Comparison of ENCODE assay signal across 18 cellular contexts in genomic region chr17:35514561-35514960, GRCh38. TPM values are rescaled to one million over a fixed set of nuclear protein-coding genes. Genes with fewer than 3 reads are reported as not detected.
"Had no signal": no experiment of that assay in that cellular context is flagged by ENCODE, and none has a peak within 500 bp of the region (broad histone marks: within the 10 kb centered on the region; RNA-seq: fewer than 3 reads in every experiment).

No MANE protein-coding gene starts in this region.

- H3K9me3 Mint-ChIP-seq: activated naive CD4-positive, alpha-beta T cell treated with anti-CD3 and anti-CD28 coated beads for 36 hours; activated T-helper 17 cell treated with anti-CD3 and anti-CD28 coated beads, Interleukin-2, amount 50 U/mL, for 72 hours; memory B cell had no signal

- H3K4me3 Mint-ChIP-seq: activated CD4-positive, alpha-beta memory T cell treated with anti-CD3 and anti-CD28 coated beads for 36 hours; activated CD4-positive, alpha-beta T cell treated with anti-CD3 and anti-CD28 coated beads for 36 hours; activated naive CD4-positive, alpha-beta T cell treated with anti-CD3 and anti-CD28 coated beads for 36 hours; activated T-helper 17 cell treated with anti-CD3 and anti-CD28 coated beads, Interleukin-2, amount 50 U/mL, for 72 hours; memory B cell had no signal

- DNase-seq: activated CD4-positive, alpha-beta memory T cell treated with anti-CD3 and anti-CD28 coated beads for 36 hours; activated CD4-positive, alpha-beta T cell treated with anti-CD3 and anti-CD28 coated beads for 36 hours; activated CD8-positive, alpha-beta memory T cell treated with anti-CD3 and anti-CD28 coated beads, Interleukin-2, amount 50 U/mL, for 4 hours; activated naive CD4-positive, alpha-beta T cell treated with anti-CD3 and anti-CD28 coated beads for 36 hours; adrenal gland; erythroblast; left lung; mucosa of descending colon; naive thymus-derived CD4-positive, alpha-beta T cell; stimulated activated CD4-positive, alpha-beta T cell treated with anti-CD3 and anti-CD28 coated beads, Interleukin-1b, Interleukin-23, amount 100 ng/mL, for 48 hours; T-helper 2 cell; thyroid gland had no signal

- H3K27me3 Mint-ChIP-seq: activated CD4-positive, alpha-beta memory T cell treated with anti-CD3 and anti-CD28 coated beads for 36 hours; activated CD4-positive, alpha-beta T cell treated with anti-CD3 and anti-CD28 coated beads for 36 hours; activated T-helper 17 cell treated with anti-CD3 and anti-CD28 coated beads, Interleukin-2, amount 50 U/mL, for 72 hours had no signal

- H3K9me3 ChIP-seq: adrenal gland, left lung, mucosa of descending colon, thyroid gland had no signal

- H3K27ac ChIP-seq: adrenal gland, cardiac muscle cell, dorsolateral prefrontal cortex, left lung, thyroid gland had no signal

- H3K27ac Mint-ChIP-seq: activated CD4-positive, alpha-beta memory T cell treated with anti-CD3 and anti-CD28 coated beads for 36 hours; activated CD4-positive, alpha-beta T cell treated with anti-CD3 and anti-CD28 coated beads for 36 hours; activated naive CD4-positive, alpha-beta T cell treated with anti-CD3 and anti-CD28 coated beads for 36 hours; activated T-helper 17 cell treated with anti-CD3 and anti-CD28 coated beads, Interleukin-2, amount 50 U/mL, for 72 hours; memory B cell had no signal

- H3K4me1 ChIP-seq: adrenal gland, left lung, thyroid gland had no signal

- ATAC-seq: activated CD4-positive, alpha-beta T cell treated with anti-CD3 and anti-CD28 coated beads for 36 hours; activated T-helper 17 cell treated with anti-CD3 and anti-CD28 coated beads, Interleukin-2, amount 50 U/mL, for 72 hours; left lung; mucosa of descending colon; naive thymus-derived CD4-positive, alpha-beta T cell had no signal

- H3K36me3 Mint-ChIP-seq: memory B cell had no signal

- H3K36me3 ChIP-seq: adrenal gland, cardiac muscle cell, left lung, thyroid gland had no signal

- H3K4me3 ChIP-seq: adrenal gland, cardiac muscle cell, dorsolateral prefrontal cortex, left lung, mucosa of descending colon, thyroid gland had no signal

- H3K4me1 Mint-ChIP-seq: memory B cell had no signal

RNA-seq across cellular contexts. Expression of gene SLFN12L, which starts 22.9 kb away (rescaled TPM):
- total RNA-seq: cardiac muscle cell had no signal
- polyA plus RNA-seq: cardiac muscle cell had no signal

RNA-seq across cellular contexts. Expression of gene SLFN14, which starts 46.1 kb away (rescaled TPM):
- total RNA-seq: activated CD4-positive, alpha-beta memory T cell treated with anti-CD3 and anti-CD28 coated beads for 36 hours; activated CD4-positive, alpha-beta T cell treated with anti-CD3 and anti-CD28 coated beads for 36 hours; activated naive CD4-positive, alpha-beta T cell treated with anti-CD3 and anti-CD28 coated beads for 36 hours; adrenal gland; mucosa of descending colon; naive thymus-derived CD4-positive, alpha-beta T cell; renal cortical epithelial cell had no signal
- polyA plus RNA-seq: adrenal gland, keratinocyte had no signal
